29 cellular contexts compared by ENCODE assay signal in the genomic region with DNA sequence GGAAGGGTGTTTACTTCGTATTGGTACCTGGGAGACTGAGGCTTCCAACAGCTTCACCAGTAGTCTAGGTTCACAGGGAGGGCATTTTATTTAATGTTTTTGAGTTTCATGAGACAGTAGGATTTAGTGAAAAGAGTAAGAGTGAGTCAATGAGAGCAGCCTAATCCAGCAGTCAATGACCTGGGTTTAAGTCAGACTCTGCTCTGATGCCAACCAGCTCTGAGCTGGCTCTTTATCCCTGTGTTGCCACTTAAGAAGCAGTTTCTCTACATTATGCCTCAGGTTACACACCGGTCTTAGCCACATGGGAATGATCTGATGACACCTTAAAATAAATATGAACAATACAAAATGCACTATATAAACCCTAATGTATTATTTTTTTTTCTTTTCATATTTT. TPM values are rescaled to one million over a fixed set of nuclear protein-coding genes. Genes with fewer than 3 reads are reported as not detected.
"Had no signal": no experiment of that assay in that cellular context is flagged by ENCODE, and none has a peak within 500 bp of the region (broad histone marks: within the 10 kb centered on the region; RNA-seq: fewer than 3 reads in every experiment).

No MANE protein-coding gene starts in this region.

- H3K9me3 Mint-ChIP-seq: activated B cell treated with CpG ODN at 0.5 μM for 24 hours; activated naive CD4-positive, alpha-beta T cell treated with anti-CD3 and anti-CD28 coated beads for 36 hours; activated naive CD8-positive, alpha-beta T cell treated with anti-CD3 and anti-CD28 coated beads for 36 hours; natural killer cell; neural progenitor cell had no signal

- H3K27ac Mint-ChIP-seq: activated B cell treated with CpG ODN at 0.5 μM for 24 hours; activated CD8-positive, alpha-beta memory T cell treated with anti-CD3 and anti-CD28 coated beads, Interleukin-2, amount 10 ng/mL, durations not matched to agents 7 days and 5 days; activated CD8-positive, alpha-beta T cell treated with anti-CD3 and anti-CD28 coated beads, Interleukin-2, amount 10 ng/mL, durations not matched to agents 7 days and 5 days; activated naive CD4-positive, alpha-beta T cell treated with anti-CD3 and anti-CD28 coated beads for 36 hours; activated naive CD8-positive, alpha-beta T cell treated with anti-CD3 and anti-CD28 coated beads for 36 hours; natural killer cell; neural progenitor cell had no signal

- H3K27ac ChIP-seq: adrenal gland, body of pancreas, cardiac muscle cell, colonic mucosa, left lung, neural progenitor cell, right atrium auricular region, tibial nerve had no signal

- H3K4me1 ChIP-seq: adrenal gland, colonic mucosa, left lung, neural progenitor cell, tibial nerve had no signal

- H2AFZ ChIP-seq: neural progenitor cell had no signal

- H3K4me2 ChIP-seq: neural progenitor cell had no signal

- H3K4me1 Mint-ChIP-seq: activated CD8-positive, alpha-beta memory T cell treated with anti-CD3 and anti-CD28 coated beads, Interleukin-2, amount 10 ng/mL, durations not matched to agents 7 days and 5 days; activated naive CD8-positive, alpha-beta T cell treated with anti-CD3 and anti-CD28 coated beads for 36 hours; natural killer cell; neural progenitor cell had no signal

- H3K9ac ChIP-seq: neural progenitor cell had no signal

- H3K36me3 ChIP-seq: adrenal gland, cardiac muscle cell, colonic mucosa, left lung, neural progenitor cell, right atrium auricular region, tibial nerve had no signal

- H3K4me3 ChIP-seq: adrenal gland, body of pancreas, cardiac muscle cell, colonic mucosa, left lung, lung, neural progenitor cell, right atrium auricular region, tibial nerve had no signal

- H3K9me3 ChIP-seq: adrenal gland, body of pancreas, colonic mucosa, left lung, right atrium auricular region, tibial nerve had no signal

- H3K27me3 ChIP-seq: adrenal gland, body of pancreas, cardiac muscle cell, colonic mucosa, left lung, neural progenitor cell, right atrium auricular region, tibial nerve had no signal

- H3K4me3 Mint-ChIP-seq: activated B cell treated with CpG ODN at 0.5 μM for 24 hours; activated CD8-positive, alpha-beta memory T cell treated with anti-CD3 and anti-CD28 coated beads, Interleukin-2, amount 10 ng/mL, durations not matched to agents 7 days and 5 days; activated CD8-positive, alpha-beta T cell treated with anti-CD3 and anti-CD28 coated beads, Interleukin-2, amount 10 ng/mL, durations not matched to agents 7 days and 5 days; activated naive CD4-positive, alpha-beta T cell treated with anti-CD3 and anti-CD28 coated beads for 36 hours; activated naive CD8-positive, alpha-beta T cell treated with anti-CD3 and anti-CD28 coated beads for 36 hours; natural killer cell; neural progenitor cell had no signal

- DNase-seq: activated B cell treated with CpG ODN at 0.5 μM for 24 hours; activated CD8-positive, alpha-beta memory T cell treated with anti-CD3 and anti-CD28 coated beads, Interleukin-2, amount 10 ng/mL, durations not matched to agents 7 days and 5 days; activated CD8-positive, alpha-beta T cell treated with anti-CD3 and anti-CD28 coated beads, Interleukin-2, amount 10 ng/mL, durations not matched to agents 7 days and 5 days; activated effector memory CD4-positive, alpha-beta T cell treated with Interleukin-2 at 50 U/mL for 16 hours; activated naive CD4-positive, alpha-beta T cell treated with anti-CD3 and anti-CD28 coated beads for 36 hours; activated naive CD8-positive, alpha-beta T cell treated with anti-CD3 and anti-CD28 coated beads for 36 hours; activated T-cell treated with anti-CD3 and anti-CD28 coated beads for 4 hours; adrenal gland; aorta; body of pancreas; cerebellar nuclear complex; colonic mucosa; effector memory CD4-positive, alpha-beta T cell; foreskin melanocyte; left lung; mesendoderm; natural killer cell; occipital lobe; stimulated activated CD4-positive, alpha-beta T cell treated with anti-CD3 and anti-CD28 coated beads, Interleukin-15, amount 100 ng/mL, for 24 hours; stimulated activated naive CD4-positive, alpha-beta T cell; T-helper 2 cell had no signal

- H3K36me3 Mint-ChIP-seq: activated CD8-positive, alpha-beta memory T cell treated with anti-CD3 and anti-CD28 coated beads, Interleukin-2, amount 10 ng/mL, durations not matched to agents 7 days and 5 days; activated naive CD8-positive, alpha-beta T cell treated with anti-CD3 and anti-CD28 coated beads for 36 hours; natural killer cell; neural progenitor cell had no signal

- ATAC-seq: activated CD8-positive, alpha-beta memory T cell treated with anti-CD3 and anti-CD28 coated beads, Interleukin-2, amount 10 ng/mL, durations not matched to agents 7 days and 5 days; activated CD8-positive, alpha-beta T cell treated with anti-CD3 and anti-CD28 coated beads, Interleukin-2, amount 10 ng/mL, durations not matched to agents 7 days and 5 days; body of pancreas; left lung; natural killer cell had no signal

RNA-seq across cellular contexts. Expression of a gene that starts 59.4 kb away (rescaled TPM):
- total RNA-seq: activated B cell treated with CpG ODN at 0.5 μM for 24 hours; activated CD8-positive, alpha-beta memory T cell treated with anti-CD3 and anti-CD28 coated beads, Interleukin-2, amount 10 ng/mL, durations not matched to agents 7 days and 5 days; activated CD8-positive, alpha-beta T cell treated with anti-CD3 and anti-CD28 coated beads, Interleukin-2, amount 10 ng/mL, durations not matched to agents 7 days and 5 days; activated naive CD4-positive, alpha-beta T cell treated with anti-CD3 and anti-CD28 coated beads for 36 hours; activated naive CD8-positive, alpha-beta T cell treated with anti-CD3 and anti-CD28 coated beads for 36 hours; aorta; dermis microvascular lymphatic vessel endothelial cell; mononuclear cell; natural killer cell; pulmonary artery endothelial cell; tibial nerve had no signal
- polyA plus RNA-seq: aorta, cardiac muscle cell had no signal
